22 cellular contexts compared by ENCODE assay signal in the genomic region with DNA sequence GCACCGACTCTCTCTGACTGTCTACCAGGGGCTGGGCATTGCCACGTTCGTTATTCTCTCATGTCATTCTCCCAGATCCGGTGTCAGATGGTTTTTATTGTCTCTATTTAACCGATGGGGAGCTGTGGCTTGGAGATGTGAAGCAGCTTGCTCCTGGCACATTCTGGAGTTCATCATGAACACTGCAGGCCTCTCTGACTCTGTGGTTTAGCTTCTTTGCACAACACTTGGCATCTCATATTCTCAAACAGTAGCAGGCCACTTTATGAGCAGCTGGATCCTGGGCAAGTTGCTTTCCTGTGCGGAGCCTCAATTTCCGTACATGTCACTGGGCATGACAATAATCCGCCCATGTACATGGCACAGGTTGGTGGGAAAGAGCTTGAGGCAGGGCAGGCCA.
"Had no signal": no experiment of that assay in that cellular context is flagged by ENCODE, and none has a peak within 500 bp of the region (broad histone marks: within the 10 kb centered on the region; RNA-seq: fewer than 3 reads in every experiment).

No MANE protein-coding gene starts in this region.

- H3K4me1 Mint-ChIP-seq: endodermal cell, natural killer cell had no signal

- H3K36me3 ChIP-seq: lower lobe of right lung, pancreas, right lobe of liver, thyroid gland had no signal

- H3K27ac ChIP-seq: dorsolateral prefrontal cortex, epithelial cell of prostate, heart right ventricle, lower lobe of right lung, neutrophil, pancreas, right lobe of liver, stomach, thyroid gland had no signal

- H3K4me3 ChIP-seq: dorsolateral prefrontal cortex, heart right ventricle, lower lobe of right lung, pancreas, right lobe of liver, stomach, thyroid gland had no signal

- H3K9me3 ChIP-seq: heart right ventricle, lower lobe of right lung, neutrophil, pancreas, right lobe of liver, stomach, thyroid gland had no signal

- ATAC-seq: esophagus mucosa, left ventricle myocardium superior, lower lobe of right lung, natural killer cell, pancreas had no signal

- DNase-seq: effector CD4-positive, alpha-beta T cell; endodermal cell; foreskin melanocyte; glutamatergic neuron; heart right ventricle; hypothalamus; left ventricle myocardium superior; lower lobe of right lung; natural killer cell; pancreas; right lobe of liver; small intestine; stimulated activated CD4-positive, alpha-beta T cell treated with anti-CD3 and anti-CD28 coated beads, Interleukin-15, amount 100 ng/mL, for 24 hours; stimulated activated CD4-positive, alpha-beta T cell treated with anti-CD3 and anti-CD28 coated beads, Interleukin-2, amount 100 ng/mL, for 48 hours; stimulated activated naive CD4-positive, alpha-beta T cell treated with Interleukin-2 at 50 U/mL for 16 hours; stomach; thyroid gland had no signal

- H3K4me1 ChIP-seq: heart right ventricle, lower lobe of right lung, pancreas, right lobe of liver, stomach, thyroid gland had no signal

- H3K36me3 Mint-ChIP-seq: natural killer cell, type B pancreatic cell had no signal

- H3K9me3 Mint-ChIP-seq: endodermal cell, natural killer cell had no signal

- H3K27me3 ChIP-seq: heart right ventricle, neutrophil, pancreas, right lobe of liver, thyroid gland had no signal

- H3K27ac Mint-ChIP-seq: endodermal cell, natural killer cell, type B pancreatic cell had no signal

- H3K4me3 Mint-ChIP-seq: endodermal cell, natural killer cell, type B pancreatic cell had no signal
